In genomic region chr6:27388293-27389197, GRCh38 we compare ENCODE assay signal across 1 cellular context.
TF ChIP-seq lines count a peak whose summit lies in the region.

Gene ZNF391, plus strand, starts transcription at chr6:27388759. Its CDS starts 11,612 bp downstream, at chr6:27400371.

TF ChIP-seq in HepG2, 621 proteins besides CTCF, POLR2A, EP300 and RAD21 (continued from another document):
- TF ChIP-seq MXD3 (CRISPR knock-in tag; IDR thresholded peaks at IDR 0.05), result peak; percentile 55; the same call in 1 of the 2 replicates
